In the genomic region with DNA sequence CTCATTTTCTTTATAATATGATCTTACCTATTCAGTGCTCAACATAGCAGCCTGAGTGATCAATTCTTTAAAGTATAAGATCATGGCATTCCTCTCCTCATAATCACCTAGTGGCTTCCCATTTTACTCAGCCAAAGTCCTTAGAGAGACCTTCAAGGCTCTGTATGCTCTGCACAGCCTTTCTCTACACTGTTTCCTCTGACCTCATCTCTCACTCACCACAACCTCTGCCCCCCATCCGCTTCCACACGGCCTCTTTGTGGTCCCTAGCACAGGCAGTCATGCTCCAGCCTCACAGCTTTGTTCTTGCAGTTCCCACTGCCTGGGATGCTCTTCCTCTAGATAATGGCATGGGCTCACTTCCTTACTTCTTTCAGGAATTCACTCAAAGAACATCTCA, we compare ENCODE assay signal across 18 cellular contexts.
A peak's percentile ranks its signal among the peaks of the same experiment; 100 is the strongest.
DNase-seq lines count a peak whose midpoint lies in the region; ATAC-seq lines count a peak whose summit lies in the region.
"Had no signal": no experiment of that assay in that cellular context is flagged by ENCODE, and none has a peak within 500 bp of the region (broad histone marks: within the 10 kb centered on the region; RNA-seq: fewer than 3 reads in every experiment).

No MANE protein-coding gene starts in this region.

- DNase-seq in AG20443 (ENCODE audit: low spot score) (peak; percentile 13), HCEC 1CT (peak; percentile 5), UCSD-AML1 (lab: John Stamatoyannopoulos, UW; ENCODE audit: unreplicated experiment) (peak; percentile 17), glomerular visceral epithelial cell (ENCODE audit: extremely low spot score) (peak; percentile 16), head of caudate nucleus (no peak), NCI-H774 (lab: John Stamatoyannopoulos, UW) (no peak), D341Med (ENCODE audit: low spot score) (no peak)
- DNase-seq: H9, Karpas-422, NCI-H1417, NCI-H1694 treated with DMSO at 0.1 percent for 48 hours, NCI-H2081 treated with DMSO at 0.1 percent for 48 hours, NCI-H2171 treated with DMSO at 0.1 percent for 48 hours, NCI-H524 treated with DMSO at 0.1 percent for 48 hours, OCI-M1, SJCRH30 had no signal

- no peak for ATAC-seq in HG02884 (IDR thresholded peaks at IDR 0.05; ENCODE audit: unreplicated experiment)
- ATAC-seq: GM12878 had no signal

- intact Hi-C loops in head of caudate nucleus (cut with DNase I) = no loop called here

Comparison
In these comparisons a context has a peak if more than half of its experiments do, and no peak if none do; other contexts are left out.
1. DNase-seq: peak in AG20443 (single experiment), HCEC 1CT (single experiment), UCSD-AML1 (single experiment) and glomerular visceral epithelial cell (single experiment); none in head of caudate nucleus (0 of 42), NCI-H774 (single experiment) and D341Med (single experiment).